ENCODE assay signal across 1 cellular context in genomic region chr16:75733305-75734141, GRCh38.
TF ChIP-seq lines count a peak whose summit lies in the region.

No MANE protein-coding gene starts in this region.

TF ChIP-seq in K562, 482 proteins besides CTCF, POLR2A, EP300 and RAD21:
- peak; percentile 48 for TF ChIP-seq MEIS2 (IDR thresholded peaks at IDR 0.05; ENCODE audit: partially characterized antibody)
- TF ChIP-seq, protein P1, sequence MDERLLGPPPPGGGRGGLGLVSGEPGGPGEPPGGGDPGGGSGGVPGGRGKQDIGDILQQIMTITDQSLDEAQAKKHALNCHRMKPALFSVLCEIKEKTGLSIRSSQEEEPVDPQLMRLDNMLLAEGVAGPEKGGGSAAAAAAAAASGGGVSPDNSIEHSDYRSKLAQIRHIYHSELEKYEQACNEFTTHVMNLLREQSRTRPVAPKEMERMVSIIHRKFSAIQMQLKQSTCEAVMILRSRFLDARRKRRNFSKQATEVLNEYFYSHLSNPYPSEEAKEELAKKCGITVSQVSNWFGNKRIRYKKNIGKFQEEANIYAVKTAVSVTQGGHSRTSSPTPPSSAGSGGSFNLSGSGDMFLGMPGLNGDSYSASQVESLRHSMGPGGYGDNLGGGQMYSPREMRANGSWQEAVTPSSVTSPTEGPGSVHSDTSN (CRISPR knock-in tag; IDR thresholded peaks at IDR 0.05; ENCODE audit: low read depth) = no peak
- TF ChIP-seq, protein P1 (tag; conservative IDR thresholded peaks at IDR 0.05; ENCODE audit: low read depth) = peak; percentile 55
- no peak for TF ChIP-seq MYNN (IDR thresholded peaks at IDR 0.05)
- TF ChIP-seq MYNN (CRISPR knock-in tag; IDR thresholded peaks at IDR 0.05) = no peak
- TF ChIP-seq GATA2 (CRISPR knock-in tag; IDR thresholded peaks at IDR 0.05) = no peak
- no peak for TF ChIP-seq BRD9 (IDR thresholded peaks at IDR 0.05; ENCODE audit: low read depth, partially characterized antibody)
- no peak for TF ChIP-seq TAF15 (IDR thresholded peaks at IDR 0.05; ENCODE audit: low read depth, low read length)
- no peak for TF ChIP-seq CLOCK (CRISPR knock-in tag; IDR thresholded peaks at IDR 0.05; ENCODE audit: borderline replicate concordance)
- TF ChIP-seq CTBP1 (IDR thresholded peaks at IDR 0.05; ENCODE audit: borderline replicate concordance) = peak; percentile 43; the same call in 1 of the 2 replicates
- no peak for TF ChIP-seq ZNF347 (CRISPR knock-in tag; IDR thresholded peaks at IDR 0.05; ENCODE audit: low read depth)
- peak in 1 of 2 experiments; percentile 40; a peak in 2 of 4 replicates for TF ChIP-seq RCOR1 (IDR thresholded peaks at IDR 0.05; ENCODE audit: borderline replicate concordance in 1 of 2, low read depth in 2 of 2, low read length in 2 of 2)
- peak; percentile 69 for TF ChIP-seq EGR1 (conservative IDR thresholded peaks at IDR 0.05)
- TF ChIP-seq FOXA3 (CRISPR knock-in tag; conservative IDR thresholded peaks at IDR 0.05 in 1 of 2, IDR thresholded peaks at IDR 0.05 in 1 of 2) = 0 out of 4 replicates have a peak, but pooled peaks of 1 of the 2 experiments have one; percentile 19
- no peak for TF ChIP-seq MTA1 (IDR thresholded peaks at IDR 0.05; ENCODE audit: borderline replicate concordance)
- peak; percentile 44 to 50; a peak in 2 of 4 replicates for TF ChIP-seq KDM1A (IDR thresholded peaks at IDR 0.05)
- TF ChIP-seq, protein P2, sequence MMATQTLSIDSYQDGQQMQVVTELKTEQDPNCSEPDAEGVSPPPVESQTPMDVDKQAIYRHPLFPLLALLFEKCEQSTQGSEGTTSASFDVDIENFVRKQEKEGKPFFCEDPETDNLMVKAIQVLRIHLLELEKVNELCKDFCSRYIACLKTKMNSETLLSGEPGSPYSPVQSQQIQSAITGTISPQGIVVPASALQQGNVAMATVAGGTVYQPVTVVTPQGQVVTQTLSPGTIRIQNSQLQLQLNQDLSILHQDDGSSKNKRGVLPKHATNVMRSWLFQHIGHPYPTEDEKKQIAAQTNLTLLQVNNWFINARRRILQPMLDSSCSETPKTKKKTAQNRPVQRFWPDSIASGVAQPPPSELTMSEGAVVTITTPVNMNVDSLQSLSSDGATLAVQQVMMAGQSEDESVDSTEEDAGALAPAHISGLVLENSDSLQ (IDR thresholded peaks at IDR 0.05) = peak; percentile 14; the same call in 1 of the 2 replicates
- no peak for TF ChIP-seq ELK3 (CRISPR knock-in tag; IDR thresholded peaks at IDR 0.05)
- TF ChIP-seq MEF2A (IDR thresholded peaks at IDR 0.05; ENCODE audit: control insufficient read depth, low read depth, low read length) = no peak
- TF ChIP-seq HDAC6 (IDR thresholded peaks at IDR 0.05; ENCODE audit: low read depth, low read length) = no peak
- no peak for TF ChIP-seq POLR2G (IDR thresholded peaks at IDR 0.05; ENCODE audit: low read depth, low read length)
- no peak for TF ChIP-seq ZFP30 (CRISPR knock-in tag; IDR thresholded peaks at IDR 0.05; ENCODE audit: borderline replicate concordance)
- no peak for TF ChIP-seq LCOR (CRISPR knock-in tag; IDR thresholded peaks at IDR 0.05)
- TF ChIP-seq HDAC2 (IDR thresholded peaks at IDR 0.05) = no peak
- TF ChIP-seq CBFA2T3 (IDR thresholded peaks at IDR 0.05) = peak; percentile 51
- no peak for TF ChIP-seq ZBTB17 (CRISPR knock-in tag; IDR thresholded peaks at IDR 0.05)
- no peak for TF ChIP-seq ZKSCAN1 (IDR thresholded peaks at IDR 0.05; ENCODE audit: low read depth, low read length)
- no peak for TF ChIP-seq SMAD1 (IDR thresholded peaks at IDR 0.05; ENCODE audit: low read depth, low read length, partially characterized antibody)
TF ChIP-seq in K562: peak in this region for 9.
